ENCODE assay signal across 19 cellular contexts in genomic region chr14:60544659-60545058, GRCh38.
"Had no signal": no experiment of that assay in that cellular context is flagged by ENCODE, and none has a peak within 500 bp of the region (broad histone marks: within the 10 kb centered on the region; RNA-seq: fewer than 3 reads in every experiment).

No MANE protein-coding gene starts in this region.

- ATAC-seq: activated CD8-positive, alpha-beta memory T cell treated with anti-CD3 and anti-CD28 coated beads, Interleukin-2, amount 10 ng/mL, durations not matched to agents 7 days and 5 days; gastroesophageal sphincter; natural killer cell had no signal

- DNase-seq: activated CD4-positive, alpha-beta memory T cell treated with anti-CD3 and anti-CD28 coated beads for 36 hours; activated CD4-positive, alpha-beta T cell treated with anti-CD3 and anti-CD28 coated beads for 1 hour; activated CD8-positive, alpha-beta memory T cell treated with anti-CD3 and anti-CD28 coated beads, Interleukin-2, amount 10 ng/mL, durations not matched to agents 7 days and 5 days; activated effector memory CD4-positive, alpha-beta T cell treated with anti-CD3 and anti-CD28 coated beads, Interleukin-2, amount 50 U/mL, for 16 hours; activated naive CD4-positive, alpha-beta T cell treated with anti-CD3 and anti-CD28 coated beads, Interleukin-2, amount 10 ng/mL, durations not matched to agents 7 days and 5 days; activated T-cell treated with anti-CD3 and anti-CD28 coated beads for 4 hours; amygdala; endodermal cell; head of caudate nucleus; hypothalamus; left ventricle myocardium inferior; midbrain; natural killer cell; retina; sigmoid colon; stimulated activated CD4-positive, alpha-beta T cell treated with anti-CD3 and anti-CD28 coated beads, Interleukin-2, amount 100 ng/mL, for 48 hours; stimulated activated naive CD4-positive, alpha-beta T cell treated with Interleukin-2 at 50 U/mL for 16 hours; WERI-Rb-1 had no signal
